Comparison of ENCODE assay signal across 13 cellular contexts in the genomic region with DNA sequence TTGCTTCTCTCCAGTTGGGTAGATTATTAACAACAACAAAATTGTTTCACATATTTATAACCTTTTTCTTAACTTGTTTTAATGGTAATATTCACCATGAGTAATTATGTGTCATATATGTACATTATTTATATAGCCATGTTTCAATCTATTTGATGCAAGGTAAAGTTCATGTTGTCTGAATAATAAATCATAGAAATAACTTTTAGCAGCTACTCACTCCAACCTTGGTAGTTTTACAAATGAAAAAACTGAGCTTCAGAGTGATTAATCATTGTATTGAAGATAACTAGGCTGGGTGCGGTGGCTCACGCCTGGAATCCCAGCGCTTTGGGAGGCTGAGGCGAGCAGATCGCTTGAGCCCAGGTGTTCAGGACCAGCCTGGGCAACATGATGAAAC.
"Had no signal": no experiment of that assay in that cellular context is flagged by ENCODE, and none has a peak within 500 bp of the region (broad histone marks: within the 10 kb centered on the region; RNA-seq: fewer than 3 reads in every experiment).

No MANE protein-coding gene starts in this region.

- H3K9me3 ChIP-seq: gastroesophageal sphincter, left lung, pancreas had no signal

- H3K27ac ChIP-seq: cardiac muscle cell, gastroesophageal sphincter, left lung, pancreas, skin epidermis had no signal

- H3K4me3 ChIP-seq: cardiac muscle cell, gastroesophageal sphincter, left lung, pancreas, skin epidermis had no signal

- H3K27ac Mint-ChIP-seq: activated CD4-positive, alpha-beta memory T cell treated with anti-CD3 and anti-CD28 coated beads for 36 hours; activated naive CD8-positive, alpha-beta T cell had no signal

- H3K36me3 ChIP-seq: cardiac muscle cell, pancreas had no signal

- H3K4me3 Mint-ChIP-seq: activated CD4-positive, alpha-beta memory T cell treated with anti-CD3 and anti-CD28 coated beads for 36 hours; activated naive CD8-positive, alpha-beta T cell; activated T-cell treated with anti-CD3 and anti-CD28 coated beads, Interleukin-2, amount 50 U/mL, for 4 hours had no signal

- H3K9me3 Mint-ChIP-seq: activated CD4-positive, alpha-beta memory T cell treated with anti-CD3 and anti-CD28 coated beads for 36 hours; activated T-cell treated with anti-CD3 and anti-CD28 coated beads, Interleukin-2, amount 50 U/mL, for 4 hours had no signal

- ATAC-seq: activated T-cell treated with anti-CD3 and anti-CD28 coated beads, Interleukin-2, amount 50 U/mL, for 4 hours; gastroesophageal sphincter had no signal

- H3K36me3 Mint-ChIP-seq: activated CD4-positive, alpha-beta memory T cell treated with anti-CD3 and anti-CD28 coated beads for 36 hours had no signal

- H3K27me3 Mint-ChIP-seq: activated CD4-positive, alpha-beta memory T cell treated with anti-CD3 and anti-CD28 coated beads for 36 hours; activated naive CD8-positive, alpha-beta T cell had no signal

- DNase-seq: activated CD4-positive, alpha-beta memory T cell treated with anti-CD3 and anti-CD28 coated beads for 36 hours; activated gamma-delta T cell; activated T-cell treated with anti-CD3 and anti-CD28 coated beads, Interleukin-2, amount 50 U/mL, for 4 hours; mesendoderm; pancreas; retina; stimulated activated naive CD4-positive, alpha-beta T cell treated with Interleukin-2 at 50 U/mL for 16 hours; SW 1271 had no signal

- H3K4me1 ChIP-seq: pancreas had no signal

- H3K27me3 ChIP-seq: cardiac muscle cell, gastroesophageal sphincter, left lung, pancreas had no signal
